1 cellular context compared by ENCODE assay signal in the genomic region with DNA sequence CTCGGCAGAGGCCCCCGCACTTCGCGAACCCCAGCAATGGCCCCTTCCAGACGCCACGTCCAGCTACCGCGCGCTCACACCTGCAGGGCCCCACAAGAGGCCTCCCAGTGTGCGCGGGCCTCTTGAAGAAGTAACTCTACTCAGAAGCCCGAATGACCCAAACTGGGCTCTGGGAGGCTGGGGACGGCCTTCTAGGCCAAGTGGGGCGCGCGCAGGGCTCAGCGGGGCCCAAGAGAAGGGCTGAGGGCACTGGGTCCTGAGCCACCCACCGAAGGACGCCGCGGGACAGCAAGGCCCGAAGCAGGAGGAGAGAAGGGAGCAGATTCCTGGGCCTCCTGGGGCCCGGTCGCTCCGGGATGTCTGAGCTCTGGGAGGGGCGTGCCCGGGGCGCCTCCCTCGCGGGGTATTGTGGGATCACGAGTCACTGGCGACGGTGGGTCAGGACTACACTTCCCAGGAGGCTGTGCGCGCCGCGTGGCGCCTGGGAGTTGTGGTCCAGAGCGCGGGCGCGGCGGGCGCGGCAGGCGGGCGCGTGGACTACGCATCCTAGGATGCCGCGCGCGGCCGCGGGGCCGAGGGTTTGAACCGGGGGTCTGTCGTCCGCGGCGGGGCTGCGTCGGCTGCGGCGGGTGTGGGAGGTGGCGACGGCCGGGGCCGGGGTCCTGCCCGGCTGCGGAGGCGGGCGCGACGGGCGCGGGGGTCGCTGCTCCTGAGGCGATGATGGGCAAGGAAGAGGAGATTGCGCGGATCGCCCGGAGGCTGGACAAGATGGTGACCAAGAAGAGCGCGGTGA.
TF ChIP-seq lines count a peak whose summit lies in the region.

A gene (plus strand): TSS at position 603 of the 793 bp plus-strand sequence. CDS start 115 bp downstream, at position 718.

TF ChIP-seq in GM12878, 131 proteins besides CTCF, POLR2A, EP300 and RAD21 (continued from another document and continues in another):
- TF ChIP-seq, protein P1, sequence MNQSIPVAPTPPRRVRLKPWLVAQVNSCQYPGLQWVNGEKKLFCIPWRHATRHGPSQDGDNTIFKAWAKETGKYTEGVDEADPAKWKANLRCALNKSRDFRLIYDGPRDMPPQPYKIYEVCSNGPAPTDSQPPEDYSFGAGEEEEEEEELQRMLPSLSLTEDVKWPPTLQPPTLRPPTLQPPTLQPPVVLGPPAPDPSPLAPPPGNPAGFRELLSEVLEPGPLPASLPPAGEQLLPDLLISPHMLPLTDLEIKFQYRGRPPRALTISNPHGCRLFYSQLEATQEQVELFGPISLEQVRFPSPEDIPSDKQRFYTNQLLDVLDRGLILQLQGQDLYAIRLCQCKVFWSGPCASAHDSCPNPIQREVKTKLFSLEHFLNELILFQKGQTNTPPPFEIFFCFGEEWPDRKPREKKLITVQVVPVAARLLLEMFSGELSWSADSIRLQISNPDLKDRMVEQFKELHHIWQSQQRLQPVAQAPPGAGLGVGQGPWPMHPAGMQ (IDR thresholded peaks at IDR 0.05; ENCODE audit: borderline replicate concordance): no peak
- TF ChIP-seq SMAD1 (IDR thresholded peaks at IDR 0.05; ENCODE audit: low read depth, partially characterized antibody): no peak
- no peak; the same call in 1 of the 2 replicates for TF ChIP-seq ESRRA (IDR thresholded peaks at IDR 0.05; ENCODE audit: low read length)
- TF ChIP-seq ZBED1 (IDR thresholded peaks at IDR 0.05; ENCODE audit: borderline replicate concordance): no peak
- peak; percentile 92 for TF ChIP-seq SREBF1 (IDR thresholded peaks at IDR 0.05; ENCODE audit: low read length)
- TF ChIP-seq, protein P2, sequence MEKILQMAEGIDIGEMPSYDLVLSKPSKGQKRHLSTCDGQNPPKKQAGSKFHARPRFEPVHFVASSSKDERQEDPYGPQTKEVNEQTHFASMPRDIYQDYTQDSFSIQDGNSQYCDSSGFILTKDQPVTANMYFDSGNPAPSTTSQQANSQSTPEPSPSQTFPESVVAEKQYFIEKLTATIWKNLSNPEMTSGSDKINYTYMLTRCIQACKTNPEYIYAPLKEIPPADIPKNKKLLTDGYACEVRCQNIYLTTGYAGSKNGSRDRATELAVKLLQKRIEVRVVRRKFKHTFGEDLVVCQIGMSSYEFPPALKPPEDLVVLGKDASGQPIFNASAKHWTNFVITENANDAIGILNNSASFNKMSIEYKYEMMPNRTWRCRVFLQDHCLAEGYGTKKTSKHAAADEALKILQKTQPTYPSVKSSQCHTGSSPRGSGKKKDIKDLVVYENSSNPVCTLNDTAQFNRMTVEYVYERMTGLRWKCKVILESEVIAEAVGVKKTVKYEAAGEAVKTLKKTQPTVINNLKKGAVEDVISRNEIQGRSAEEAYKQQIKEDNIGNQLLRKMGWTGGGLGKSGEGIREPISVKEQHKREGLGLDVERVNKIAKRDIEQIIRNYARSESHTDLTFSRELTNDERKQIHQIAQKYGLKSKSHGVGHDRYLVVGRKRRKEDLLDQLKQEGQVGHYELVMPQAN (conservative IDR thresholded peaks at IDR 0.05): peak; percentile 83
- TF ChIP-seq, protein P3, sequence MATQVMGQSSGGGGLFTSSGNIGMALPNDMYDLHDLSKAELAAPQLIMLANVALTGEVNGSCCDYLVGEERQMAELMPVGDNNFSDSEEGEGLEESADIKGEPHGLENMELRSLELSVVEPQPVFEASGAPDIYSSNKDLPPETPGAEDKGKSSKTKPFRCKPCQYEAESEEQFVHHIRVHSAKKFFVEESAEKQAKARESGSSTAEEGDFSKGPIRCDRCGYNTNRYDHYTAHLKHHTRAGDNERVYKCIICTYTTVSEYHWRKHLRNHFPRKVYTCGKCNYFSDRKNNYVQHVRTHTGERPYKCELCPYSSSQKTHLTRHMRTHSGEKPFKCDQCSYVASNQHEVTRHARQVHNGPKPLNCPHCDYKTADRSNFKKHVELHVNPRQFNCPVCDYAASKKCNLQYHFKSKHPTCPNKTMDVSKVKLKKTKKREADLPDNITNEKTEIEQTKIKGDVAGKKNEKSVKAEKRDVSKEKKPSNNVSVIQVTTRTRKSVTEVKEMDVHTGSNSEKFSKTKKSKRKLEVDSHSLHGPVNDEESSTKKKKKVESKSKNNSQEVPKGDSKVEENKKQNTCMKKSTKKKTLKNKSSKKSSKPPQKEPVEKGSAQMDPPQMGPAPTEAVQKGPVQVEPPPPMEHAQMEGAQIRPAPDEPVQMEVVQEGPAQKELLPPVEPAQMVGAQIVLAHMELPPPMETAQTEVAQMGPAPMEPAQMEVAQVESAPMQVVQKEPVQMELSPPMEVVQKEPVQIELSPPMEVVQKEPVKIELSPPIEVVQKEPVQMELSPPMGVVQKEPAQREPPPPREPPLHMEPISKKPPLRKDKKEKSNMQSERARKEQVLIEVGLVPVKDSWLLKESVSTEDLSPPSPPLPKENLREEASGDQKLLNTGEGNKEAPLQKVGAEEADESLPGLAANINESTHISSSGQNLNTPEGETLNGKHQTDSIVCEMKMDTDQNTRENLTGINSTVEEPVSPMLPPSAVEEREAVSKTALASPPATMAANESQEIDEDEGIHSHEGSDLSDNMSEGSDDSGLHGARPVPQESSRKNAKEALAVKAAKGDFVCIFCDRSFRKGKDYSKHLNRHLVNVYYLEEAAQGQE (IDR thresholded peaks at IDR 0.05; ENCODE audit: low read depth, low read length): no peak
- TF ChIP-seq NR2F1 (conservative IDR thresholded peaks at IDR 0.05): peak; percentile 64; the same call in 1 of the 2 replicates
- no peak for TF ChIP-seq MTA3 (IDR thresholded peaks at IDR 0.05; ENCODE audit: borderline replicate concordance, low read length)
- TF ChIP-seq RBBP5 (conservative IDR thresholded peaks at IDR 0.05): no peak
- no peak for TF ChIP-seq ZNF384 (IDR thresholded peaks at IDR 0.05; ENCODE audit: borderline replicate concordance, low read depth, low read length)
- TF ChIP-seq CBFB (IDR thresholded peaks at IDR 0.05; ENCODE audit: low read depth): no peak
- TF ChIP-seq KAT2A (conservative IDR thresholded peaks at IDR 0.05; ENCODE audit: control insufficient read depth, low read depth, low read length): no peak
- TF ChIP-seq TCF7 (IDR thresholded peaks at IDR 0.05; ENCODE audit: borderline replicate concordance): no peak
- no peak for TF ChIP-seq CHD4 (IDR thresholded peaks at IDR 0.05)
- TF ChIP-seq STAT3 (IDR thresholded peaks at IDR 0.05; ENCODE audit: low read depth, low read length): no peak
- no peak for TF ChIP-seq FOXK2 (IDR thresholded peaks at IDR 0.05)
- 0 out of 2 replicates have a peak, but pooled peaks have one; percentile 15 for TF ChIP-seq TCF3 (IDR thresholded peaks at IDR 0.05; ENCODE audit: borderline replicate concordance, insufficient read depth, low read depth, low read length)
- TF ChIP-seq, protein P4, sequence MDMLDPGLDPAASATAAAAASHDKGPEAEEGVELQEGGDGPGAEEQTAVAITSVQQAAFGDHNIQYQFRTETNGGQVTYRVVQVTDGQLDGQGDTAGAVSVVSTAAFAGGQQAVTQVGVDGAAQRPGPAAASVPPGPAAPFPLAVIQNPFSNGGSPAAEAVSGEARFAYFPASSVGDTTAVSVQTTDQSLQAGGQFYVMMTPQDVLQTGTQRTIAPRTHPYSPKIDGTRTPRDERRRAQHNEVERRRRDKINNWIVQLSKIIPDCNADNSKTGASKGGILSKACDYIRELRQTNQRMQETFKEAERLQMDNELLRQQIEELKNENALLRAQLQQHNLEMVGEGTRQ (IDR thresholded peaks at IDR 0.05; ENCODE audit: borderline replicate concordance, low read depth, low read length): no peak
- TF ChIP-seq, protein P5, sequence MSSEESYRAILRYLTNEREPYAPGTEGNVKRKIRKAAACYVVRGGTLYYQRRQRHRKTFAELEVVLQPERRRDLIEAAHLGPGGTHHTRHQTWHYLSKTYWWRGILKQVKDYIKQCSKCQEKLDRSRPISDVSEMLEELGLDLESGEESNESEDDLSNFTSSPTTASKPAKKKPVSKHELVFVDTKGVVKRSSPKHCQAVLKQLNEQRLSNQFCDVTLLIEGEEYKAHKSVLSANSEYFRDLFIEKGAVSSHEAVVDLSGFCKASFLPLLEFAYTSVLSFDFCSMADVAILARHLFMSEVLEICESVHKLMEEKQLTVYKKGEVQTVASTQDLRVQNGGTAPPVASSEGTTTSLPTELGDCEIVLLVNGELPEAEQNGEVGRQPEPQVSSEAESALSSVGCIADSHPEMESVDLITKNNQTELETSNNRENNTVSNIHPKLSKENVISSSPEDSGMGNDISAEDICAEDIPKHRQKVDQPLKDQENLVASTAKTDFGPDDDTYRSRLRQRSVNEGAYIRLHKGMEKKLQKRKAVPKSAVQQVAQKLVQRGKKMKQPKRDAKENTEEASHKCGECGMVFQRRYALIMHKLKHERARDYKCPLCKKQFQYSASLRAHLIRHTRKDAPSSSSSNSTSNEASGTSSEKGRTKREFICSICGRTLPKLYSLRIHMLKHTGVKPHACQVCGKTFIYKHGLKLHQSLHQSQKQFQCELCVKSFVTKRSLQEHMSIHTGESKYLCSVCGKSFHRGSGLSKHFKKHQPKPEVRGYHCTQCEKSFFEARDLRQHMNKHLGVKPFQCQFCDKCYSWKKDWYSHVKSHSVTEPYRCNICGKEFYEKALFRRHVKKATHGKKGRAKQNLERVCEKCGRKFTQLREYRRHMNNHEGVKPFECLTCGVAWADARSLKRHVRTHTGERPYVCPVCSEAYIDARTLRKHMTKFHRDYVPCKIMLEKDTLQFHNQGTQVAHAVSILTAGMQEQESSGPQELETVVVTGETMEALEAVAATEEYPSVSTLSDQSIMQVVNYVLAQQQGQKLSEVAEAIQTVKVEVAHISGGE (CRISPR knock-in tag; IDR thresholded peaks at IDR 0.05): no peak
- peak; percentile 99 for TF ChIP-seq TARDBP (IDR thresholded peaks at IDR 0.05; ENCODE audit: borderline replicate concordance)
- TF ChIP-seq CBX5 (IDR thresholded peaks at IDR 0.05; ENCODE audit: low read depth): no peak
- peak; percentile 38 to 76; a peak in 3 of 4 replicates for TF ChIP-seq BHLHE40 (IDR thresholded peaks at IDR 0.05; ENCODE audit: borderline replicate concordance in 1 of 2, low read depth in 2 of 2, low read length in 1 of 2)
- TF ChIP-seq STAT1 (conservative IDR thresholded peaks at IDR 0.05): peak; percentile 88; the same call in 1 of the 2 replicates
- TF ChIP-seq, protein P6, sequence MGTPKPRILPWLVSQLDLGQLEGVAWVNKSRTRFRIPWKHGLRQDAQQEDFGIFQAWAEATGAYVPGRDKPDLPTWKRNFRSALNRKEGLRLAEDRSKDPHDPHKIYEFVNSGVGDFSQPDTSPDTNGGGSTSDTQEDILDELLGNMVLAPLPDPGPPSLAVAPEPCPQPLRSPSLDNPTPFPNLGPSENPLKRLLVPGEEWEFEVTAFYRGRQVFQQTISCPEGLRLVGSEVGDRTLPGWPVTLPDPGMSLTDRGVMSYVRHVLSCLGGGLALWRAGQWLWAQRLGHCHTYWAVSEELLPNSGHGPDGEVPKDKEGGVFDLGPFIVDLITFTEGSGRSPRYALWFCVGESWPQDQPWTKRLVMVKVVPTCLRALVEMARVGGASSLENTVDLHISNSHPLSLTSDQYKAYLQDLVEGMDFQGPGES (IDR thresholded peaks at IDR 0.05): 0 out of 2 replicates have a peak, but pooled peaks have one; percentile 29
- peak; percentile 56; the same call in 1 of the 2 replicates for TF ChIP-seq SIN3A (IDR thresholded peaks at IDR 0.05; ENCODE audit: low read depth, low read length)
- TF ChIP-seq HDGF (IDR thresholded peaks at IDR 0.05): peak; percentile 81
- no peak for TF ChIP-seq TCF12 (IDR thresholded peaks at IDR 0.05; ENCODE audit: low read depth, low read length)
- TF ChIP-seq PAX5 (IDR thresholded peaks at IDR 0.05; ENCODE audit: borderline replicate concordance, low read depth, low read length): no peak
- TF ChIP-seq SIX5 (IDR thresholded peaks at IDR 0.05; ENCODE audit: low read depth, low read length, severe bottlenecking): peak; percentile 100
- TF ChIP-seq, protein P7, sequence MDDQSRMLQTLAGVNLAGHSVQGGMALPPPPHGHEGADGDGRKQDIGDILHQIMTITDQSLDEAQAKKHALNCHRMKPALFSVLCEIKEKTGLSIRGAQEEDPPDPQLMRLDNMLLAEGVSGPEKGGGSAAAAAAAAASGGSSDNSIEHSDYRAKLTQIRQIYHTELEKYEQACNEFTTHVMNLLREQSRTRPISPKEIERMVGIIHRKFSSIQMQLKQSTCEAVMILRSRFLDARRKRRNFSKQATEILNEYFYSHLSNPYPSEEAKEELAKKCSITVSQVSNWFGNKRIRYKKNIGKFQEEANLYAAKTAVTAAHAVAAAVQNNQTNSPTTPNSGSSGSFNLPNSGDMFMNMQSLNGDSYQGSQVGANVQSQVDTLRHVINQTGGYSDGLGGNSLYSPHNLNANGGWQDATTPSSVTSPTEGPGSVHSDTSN (IDR thresholded peaks at IDR 0.05; ENCODE audit: insufficient replicate concordance, low read depth, low read length): no peak
- no peak for TF ChIP-seq MTA2 (IDR thresholded peaks at IDR 0.05; ENCODE audit: low read depth)
- no peak for TF ChIP-seq JUNB (IDR thresholded peaks at IDR 0.05)
- peak; percentile 68; the same call in 1 of the 2 replicates for TF ChIP-seq GATAD2B (conservative IDR thresholded peaks at IDR 0.05; ENCODE audit: low read depth)
- TF ChIP-seq, protein P8, sequence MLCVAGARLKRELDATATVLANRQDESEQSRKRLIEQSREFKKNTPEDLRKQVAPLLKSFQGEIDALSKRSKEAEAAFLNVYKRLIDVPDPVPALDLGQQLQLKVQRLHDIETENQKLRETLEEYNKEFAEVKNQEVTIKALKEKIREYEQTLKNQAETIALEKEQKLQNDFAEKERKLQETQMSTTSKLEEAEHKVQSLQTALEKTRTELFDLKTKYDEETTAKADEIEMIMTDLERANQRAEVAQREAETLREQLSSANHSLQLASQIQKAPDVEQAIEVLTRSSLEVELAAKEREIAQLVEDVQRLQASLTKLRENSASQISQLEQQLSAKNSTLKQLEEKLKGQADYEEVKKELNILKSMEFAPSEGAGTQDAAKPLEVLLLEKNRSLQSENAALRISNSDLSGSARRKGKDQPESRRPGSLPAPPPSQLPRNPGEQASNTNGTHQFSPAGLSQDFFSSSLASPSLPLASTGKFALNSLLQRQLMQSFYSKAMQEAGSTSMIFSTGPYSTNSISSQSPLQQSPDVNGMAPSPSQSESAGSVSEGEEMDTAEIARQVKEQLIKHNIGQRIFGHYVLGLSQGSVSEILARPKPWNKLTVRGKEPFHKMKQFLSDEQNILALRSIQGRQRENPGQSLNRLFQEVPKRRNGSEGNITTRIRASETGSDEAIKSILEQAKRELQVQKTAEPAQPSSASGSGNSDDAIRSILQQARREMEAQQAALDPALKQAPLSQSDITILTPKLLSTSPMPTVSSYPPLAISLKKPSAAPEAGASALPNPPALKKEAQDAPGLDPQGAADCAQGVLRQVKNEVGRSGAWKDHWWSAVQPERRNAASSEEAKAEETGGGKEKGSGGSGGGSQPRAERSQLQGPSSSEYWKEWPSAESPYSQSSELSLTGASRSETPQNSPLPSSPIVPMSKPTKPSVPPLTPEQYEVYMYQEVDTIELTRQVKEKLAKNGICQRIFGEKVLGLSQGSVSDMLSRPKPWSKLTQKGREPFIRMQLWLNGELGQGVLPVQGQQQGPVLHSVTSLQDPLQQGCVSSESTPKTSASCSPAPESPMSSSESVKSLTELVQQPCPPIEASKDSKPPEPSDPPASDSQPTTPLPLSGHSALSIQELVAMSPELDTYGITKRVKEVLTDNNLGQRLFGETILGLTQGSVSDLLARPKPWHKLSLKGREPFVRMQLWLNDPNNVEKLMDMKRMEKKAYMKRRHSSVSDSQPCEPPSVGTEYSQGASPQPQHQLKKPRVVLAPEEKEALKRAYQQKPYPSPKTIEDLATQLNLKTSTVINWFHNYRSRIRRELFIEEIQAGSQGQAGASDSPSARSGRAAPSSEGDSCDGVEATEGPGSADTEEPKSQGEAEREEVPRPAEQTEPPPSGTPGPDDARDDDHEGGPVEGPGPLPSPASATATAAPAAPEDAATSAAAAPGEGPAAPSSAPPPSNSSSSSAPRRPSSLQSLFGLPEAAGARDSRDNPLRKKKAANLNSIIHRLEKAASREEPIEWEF (IDR thresholded peaks at IDR 0.05; ENCODE audit: insufficient replicate concordance, low read depth, low read length): no peak
- TF ChIP-seq FOXM1 (IDR thresholded peaks at IDR 0.05; ENCODE audit: low read depth, low read length): no peak
- peak; percentile 88 for TF ChIP-seq CHD2 (IDR thresholded peaks at IDR 0.05; ENCODE audit: borderline replicate concordance, low read depth, low read length)
- no peak for TF ChIP-seq NFYA (IDR thresholded peaks at IDR 0.05; ENCODE audit: borderline replicate concordance, low read depth, low read length)
